In the genomic region with DNA sequence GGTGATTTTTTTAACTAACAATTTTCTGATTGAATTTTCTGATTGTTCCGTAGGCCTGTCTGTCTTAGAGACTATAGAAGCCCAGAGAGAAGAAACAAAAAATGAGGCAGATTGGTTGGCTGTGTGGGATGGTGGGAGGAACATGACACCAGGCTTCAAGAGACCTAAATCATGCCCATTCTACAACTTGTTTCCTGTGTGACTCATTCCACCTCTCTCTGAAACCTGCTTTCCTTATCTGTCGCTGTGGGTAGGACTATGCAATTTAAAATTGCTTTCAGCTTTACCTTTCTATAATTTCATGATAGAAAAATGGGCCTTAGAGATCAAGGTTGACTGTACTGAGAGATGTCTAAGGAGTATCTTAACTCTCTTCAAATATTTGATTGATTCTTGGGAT, we compare ENCODE assay signal across 8 cellular contexts. TPM values are rescaled to one million over a fixed set of nuclear protein-coding genes. Genes with fewer than 3 reads are reported as not detected.
DNase-seq lines count a peak whose midpoint lies in the region; ATAC-seq and TF ChIP-seq lines count a peak whose summit lies in the region.

No MANE protein-coding gene starts in this region.

- no peaks in the 10 kb centered on the region for H3K9me3 ChIP-seq in H9 (ENCODE audit: control insufficient read depth, low read depth, low read length)
- no peaks in the 10 kb centered on the region for H3K9me3 ChIP-seq in ascending aorta

- H3K23me2 ChIP-seq in H9 (ENCODE audit: insufficient read length, low read depth, low read length, poor library complexity, severe bottlenecking), result no peaks in the 10 kb centered on the region

- no peaks in the 10 kb centered on the region; the same call in 1 of the 2 replicates for H3K79me2 ChIP-seq in H9 (ENCODE audit: insufficient read depth, low read length)

- H3K18ac ChIP-seq in H9 (ENCODE audit: insufficient read length, low read depth, low read length), result no peak overlapping the region

- H3K36me3 ChIP-seq in kidney epithelial cell (ENCODE audit: control insufficient read depth, insufficient read depth, low read length), result peaks cover 1% of the 10 kb centered on the region
- peaks cover 9 to 13% of the 10 kb centered on the region in 2 donors for H3K36me3 ChIP-seq in ascending aorta

- H2BK15ac ChIP-seq in H9 (ENCODE audit: low read depth, low read length), result no peak overlapping the region

- H2BK12ac ChIP-seq in H9 (ENCODE audit: insufficient read length, low read depth, low read length), result no peak overlapping the region

- no peak overlapping the region for H2BK20ac ChIP-seq in H9 (ENCODE audit: low read depth, low read length, poor library complexity, severe bottlenecking)

- no peak overlapping the region for H2BK5ac ChIP-seq in H9 (ENCODE audit: insufficient read length, low read length)

- H4K91ac ChIP-seq in H9 (ENCODE audit: insufficient read length, low read depth, low read length), result no peak overlapping the region

- no peak overlapping the region for H3K9ac ChIP-seq in H9 (ENCODE audit: extremely low read depth, insufficient read length, low read length)

- H3T11ph ChIP-seq in H9 (ENCODE audit: low read length), result no peak overlapping the region

- H2AK5ac ChIP-seq in H9 (ENCODE audit: insufficient read length, low read length), result no peak overlapping the region

- H3K79me1 ChIP-seq in H9 (ENCODE audit: insufficient read depth, low read depth, low read length, poor library complexity, severe bottlenecking), result no peaks in the 10 kb centered on the region

- H3K4me2 ChIP-seq in H9 (ENCODE audit: insufficient read depth, insufficient read length, low read length), result no peak overlapping the region

- H3K4me3 Mint-ChIP-seq in H9, result no peak overlapping the region

- H4K20me1 ChIP-seq in H9 (ENCODE audit: control insufficient read depth, insufficient read depth, insufficient read length), result no peaks in the 10 kb centered on the region

- DNase-seq in EL (peak; percentile 50), kidney epithelial cell (ENCODE audit: low read depth) (peak; percentile 29), H9 (no peak), ascending aorta (ENCODE audit: low spot score in 2 of 2) (no peak), DMS114 treated with DMSO at 0.1 percent for 48 hours (lab: John Stamatoyannopoulos, UW; ENCODE audit: unreplicated experiment) (no peak)
- peak; percentile 61 for DNase-seq in activated CD4-positive, alpha-beta T cell treated with anti-CD3 and anti-CD28 coated beads for 48 hours

- peaks cover 7 to 20% (median 10%) of the 10 kb centered on the region in 3 experiments; a peak in 6 of 7 replicates for H3K36me3 Mint-ChIP-seq in H9 (ENCODE audit: insufficient read depth in 1 of 3, low read depth in 3 of 3)

- H3K27me3 ChIP-seq in kidney epithelial cell (ENCODE audit: control insufficient read depth, insufficient read depth, low read length), result no peaks in the 10 kb centered on the region
- no peaks in the 10 kb centered on the region for H3K27me3 ChIP-seq in H9 (ENCODE audit: insufficient read depth, low read length)
- no peaks in the 10 kb centered on the region for H3K27me3 ChIP-seq in ascending aorta

- no peak overlapping the region for H3K14ac ChIP-seq in H9 (ENCODE audit: insufficient read depth, low read length)

- H3K4me1 ChIP-seq in H9 (ENCODE audit: insufficient read depth, low read length) (no peaks in the 10 kb centered on the region), ascending aorta (no peaks in the 10 kb centered on the region)

- H3K4me3 ChIP-seq in kidney epithelial cell (ENCODE audit: low read depth, low read length) (no peak overlapping the region), ascending aorta (no peak overlapping the region)

- no peaks in the 10 kb centered on the region for H3K9me3 Mint-ChIP-seq in H9

- H3K4ac ChIP-seq in H9 (ENCODE audit: low read depth, low read length), result no peak overlapping the region

- ATAC-seq in GM21515 (IDR thresholded peaks at IDR 0.05; ENCODE audit: unreplicated experiment) (peak; percentile 63), HG03571 (IDR thresholded peaks at IDR 0.05; ENCODE audit: unreplicated experiment) (peak; percentile 77)

- H4K5ac ChIP-seq in H9 (ENCODE audit: insufficient read length, low read depth, low read length), result no peak overlapping the region

- H3K27ac ChIP-seq in H9 (ENCODE audit: insufficient read length, low read depth, low read length) (no peak overlapping the region), ascending aorta (no peak overlapping the region)

- H3K4me1 Mint-ChIP-seq in H9, result peaks cover 9 to 12% of the 10 kb centered on the region in 2 experiments

- no peak for TF ChIP-seq CTCF in kidney epithelial cell (IDR thresholded peaks at IDR 0.05; ENCODE audit: insufficient read depth, low read length, poor library complexity, severe bottlenecking)
- TF ChIP-seq CTCF in H9 (conservative IDR thresholded peaks at IDR 0.05), result no peak
- TF ChIP-seq CTCF in ascending aorta (IDR thresholded peaks at IDR 0.05), result no peak

- no peak overlapping the region for H3K27ac Mint-ChIP-seq in H9

- H3K56ac ChIP-seq in H9 (ENCODE audit: insufficient read length, low read depth, low read length), result no peak overlapping the region

- no peak overlapping the region for H4K8ac ChIP-seq in H9 (replicated peaks; ENCODE audit: insufficient read length, low read depth, low read length)

- WGBS in H9 (ENCODE audit: extremely low coverage, insufficient read length, low lambda C conversion rate), result no CpG with 5 or more reads among the region's 2 CpGs

- H3K27me3 Mint-ChIP-seq in H9 (ENCODE audit: low read depth), result no peaks in the 10 kb centered on the region

- H3K23ac ChIP-seq in H9 (ENCODE audit: insufficient read length, low read depth, low read length), result no peak overlapping the region

- H2AFZ ChIP-seq in H9 (ENCODE audit: low read length), result no peak overlapping the region

- H2BK120ac ChIP-seq in H9 (ENCODE audit: low read depth, low read length, poor library complexity, severe bottlenecking), result no peak overlapping the region

- intact Hi-C loops in ascending aorta (cut with DNase I), result no loop called here

RNA-seq across cellular contexts. Expression of a gene that starts 44.5 kb away (rescaled TPM):
- total RNA-seq in kidney epithelial cell (16.6 and 18.8 TPM in 2 replicates), H9 (2021) (21.8 and 23.7 TPM in 2 replicates), ascending aorta (6.9 TPM)

RNA-seq across cellular contexts. Expression of a gene that starts 44.8 kb away (rescaled TPM):
- total RNA-seq in kidney epithelial cell, result 29.6 and 30.5 TPM in 2 replicates
- 36.2 and 36.9 TPM in 2 replicates for total RNA-seq in H9 (2021)
- total RNA-seq in ascending aorta, result 5.5 TPM

Comparison
In these comparisons a context has a peak if more than half of its experiments do, and no peak if none do; other contexts are left out.
1. DNase-seq: peak in EL (single experiment), activated CD4-positive, alpha-beta T cell treated with anti-CD3 and anti-CD28 coated beads for 48 hours (single experiment) and kidney epithelial cell (single experiment); none in H9 (single experiment), ascending aorta (0 of 2) and DMS114 treated with DMSO at 0.1 percent for 48 hours (single experiment).